In genomic region chr14:71566276-71566675, GRCh38 we compare ENCODE assay signal across 12 cellular contexts.
A peak's percentile ranks its signal among the peaks of the same experiment; 100 is the strongest.
DNase-seq lines count a peak whose midpoint lies in the region; ATAC-seq and TF ChIP-seq lines count a peak whose summit lies in the region.
"Had no signal": no experiment of that assay in that cellular context is flagged by ENCODE, and none has a peak within 500 bp of the region (broad histone marks: within the 10 kb centered on the region; RNA-seq: fewer than 3 reads in every experiment).

No MANE protein-coding gene starts in this region.

- no peaks in the 10 kb centered on the region for H3K9me3 Mint-ChIP-seq in stimulated activated naive CD8-positive, alpha-beta T cell treated with anti-CD3 and anti-CD28 coated beads, Interleukin-15, amount 100 ng/mL, for 72 hours

- H3K27ac ChIP-seq in OCI-LY7 (ENCODE audit: low read depth, low read length, poor library complexity, severe bottlenecking) (peak overlapping the region; percentile 54), SJCRH30 (no peak overlapping the region)
- H3K27ac ChIP-seq: 22Rv1 had no signal

- H3K27me3 Mint-ChIP-seq in stimulated activated naive CD8-positive, alpha-beta T cell treated with anti-CD3 and anti-CD28 coated beads, Interleukin-15, amount 100 ng/mL, for 72 hours: no peaks in the 10 kb centered on the region

- POLR2A ChIA-PET in OCI-LY7 (lab: Charles Lee): interaction anchor here (0.6 kb wide), 1 partner anchor 11 kb away, joined by 3 read pairs; no protein-coding TSS in a partner anchor

- peak overlapping the region; percentile 70 for H3K4me2 ChIP-seq in OCI-LY7 (ENCODE audit: low read length)

- no peaks in the 10 kb centered on the region for H3K9me3 ChIP-seq in OCI-LY7 (ENCODE audit: low read length)
- no peaks in the 10 kb centered on the region for H3K9me3 ChIP-seq in SJCRH30 (replicated peaks)

- no peak overlapping the region for H3K27ac Mint-ChIP-seq in stimulated activated naive CD8-positive, alpha-beta T cell treated with anti-CD3 and anti-CD28 coated beads, Interleukin-15, amount 100 ng/mL, for 72 hours

- H2AFZ ChIP-seq in OCI-LY7 (ENCODE audit: low read length): no peak overlapping the region

- no peaks in the 10 kb centered on the region for H3K36me3 ChIP-seq in OCI-LY7 (ENCODE audit: insufficient read depth, low read length)
- H3K36me3 ChIP-seq in SJCRH30: no peaks in the 10 kb centered on the region

- DNase-seq in SIG-M5 treated with dmso at 0.1 percent for 504 hours (lab: John Stamatoyannopoulos, UW; ENCODE audit: unreplicated experiment) (peak; percentile 28), SIG-M5 (lab: John Stamatoyannopoulos, UW) (no peak), OCI-LY7 (ENCODE audit: low spot score) (peak; percentile 74), SJCRH30 (no peak), COLO829 (ENCODE audit: low spot score) (no peak)
- DNase-seq in stimulated activated naive CD8-positive, alpha-beta T cell treated with anti-CD3 and anti-CD28 coated beads, Interleukin-15, amount 100 ng/mL, for 72 hours: no peak
- DNase-seq: activated CD8-positive, alpha-beta memory T cell treated with anti-CD3 and anti-CD28 coated beads for 24 hours; GDM1; NCI-H446 treated with DMSO at 0.1 percent for 48 hours had no signal

- peaks cover 40% of the 10 kb centered on the region for H3K4me1 ChIP-seq in OCI-LY7 (ENCODE audit: insufficient read depth, low read length, poor library complexity, severe bottlenecking)
- H3K4me1 ChIP-seq in SJCRH30: no peaks in the 10 kb centered on the region

- H3K9me2 ChIP-seq in OCI-LY7 (ENCODE audit: insufficient read depth, low read length): no peaks in the 10 kb centered on the region

- intact Hi-C loops in OCI-LY7 (cut with micrococcal nuclease; ENCODE audit: unreplicated experiment): no loop called here

- BruUV-seq in OCI-LY7 (replicated peaks; lab: Mats Ljungman, UMichigan): no TSS peak

- ATAC-seq in HG02938 (IDR thresholded peaks at IDR 0.05; ENCODE audit: unreplicated experiment): peak; percentile 59
- ATAC-seq in stimulated activated naive CD8-positive, alpha-beta T cell treated with anti-CD3 and anti-CD28 coated beads, Interleukin-15, amount 100 ng/mL, for 72 hours: no peak
- no peak for ATAC-seq in HG02571 (IDR thresholded peaks at IDR 0.05; ENCODE audit: unreplicated experiment)

- H3K4me3 Mint-ChIP-seq in stimulated activated naive CD8-positive, alpha-beta T cell treated with anti-CD3 and anti-CD28 coated beads, Interleukin-15, amount 100 ng/mL, for 72 hours: peak overlapping the region; percentile 1 to 31

- TF ChIP-seq CTCF in OCI-LY7 (conservative IDR thresholded peaks at IDR 0.05; ENCODE audit: low read length): no peak

- peaks cover 8% of the 10 kb centered on the region; the same call in 1 of the 2 replicates for H3K79me2 ChIP-seq in OCI-LY7 (ENCODE audit: insufficient read depth, low read depth, low read length)

- H4K20me1 ChIP-seq in OCI-LY7 (ENCODE audit: insufficient read depth, low read length): no peaks in the 10 kb centered on the region

- peaks cover 35% of the 10 kb centered on the region for H3K4me1 Mint-ChIP-seq in stimulated activated naive CD8-positive, alpha-beta T cell treated with anti-CD3 and anti-CD28 coated beads, Interleukin-15, amount 100 ng/mL, for 72 hours

- H3K4me3 ChIP-seq in OCI-LY7 (ENCODE audit: low read depth, low read length, poor library complexity, severe bottlenecking) (peak overlapping the region; percentile 41), SJCRH30 (no peak overlapping the region)

- no peaks in the 10 kb centered on the region for H3K27me3 ChIP-seq in SJCRH30

- CTCF ChIA-PET in OCI-LY7 (lab: Charles Lee; ENCODE audit: unreplicated experiment): no interaction called here

Comparison
In these comparisons a context has a peak if more than half of its experiments do, and no peak if none do; other contexts are left out.
1. DNase-seq: peak in SIG-M5 treated with dmso at 0.1 percent for 504 hours (single experiment) and OCI-LY7 (single experiment); none in SIG-M5 (single experiment), stimulated activated naive CD8-positive, alpha-beta T cell treated with anti-CD3 and anti-CD28 coated beads, Interleukin-15, amount 100 ng/mL, for 72 hours (0 of 2), SJCRH30 (0 of 2) and COLO829 (single experiment).